Comparison of ENCODE assay signal across 1 cellular context in genomic region chr22:19825016-19825339, GRCh38.
A peak's percentile ranks its signal among the peaks of the same experiment; 100 is the strongest.
TF ChIP-seq lines count a peak whose summit lies in the region.

No MANE protein-coding gene starts in this region.

TF ChIP-seq in HepG2, 621 proteins besides CTCF, POLR2A, EP300 and RAD21:
- TF ChIP-seq DR1 (CRISPR knock-in tag; IDR thresholded peaks at IDR 0.05) (0 out of 2 replicates have a peak, but pooled peaks have one; percentile 5), ZNF468 (CRISPR knock-in tag; IDR thresholded peaks at IDR 0.05) (no peak), THAP7 (CRISPR knock-in tag; IDR thresholded peaks at IDR 0.05) (no peak), ZNF749 (CRISPR knock-in tag; IDR thresholded peaks at IDR 0.05; ENCODE audit: borderline replicate concordance) (no peak), HMGA1 (CRISPR knock-in tag; conservative IDR thresholded peaks at IDR 0.05) (no peak), ZNF782 (CRISPR knock-in tag; IDR thresholded peaks at IDR 0.05; ENCODE audit: borderline replicate concordance) (0 out of 2 replicates have a peak, but pooled peaks have one; percentile 10)
- TF ChIP-seq, protein P1, sequence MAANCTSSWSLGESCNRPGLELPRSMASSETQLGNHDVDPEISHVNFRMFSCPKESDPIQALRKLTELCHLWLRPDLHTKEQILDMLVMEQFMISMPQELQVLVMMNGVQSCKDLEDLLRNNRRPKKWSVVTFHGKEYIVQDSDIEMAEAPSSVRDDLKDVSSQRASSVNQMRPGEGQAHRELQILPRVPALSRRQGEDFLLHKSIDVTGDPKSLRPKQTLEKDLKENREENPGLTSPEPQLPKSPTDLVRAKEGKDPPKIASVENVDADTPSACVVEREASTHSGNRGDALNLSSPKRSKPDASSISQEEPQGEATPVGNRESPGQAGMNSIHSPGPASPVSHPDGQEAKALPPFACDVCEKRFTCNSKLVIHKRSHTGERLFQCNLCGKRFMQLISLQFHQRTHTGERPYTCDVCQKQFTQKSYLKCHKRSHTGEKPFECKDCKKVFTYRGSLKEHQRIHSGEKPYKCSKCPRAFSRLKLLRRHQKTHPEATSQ (CRISPR knock-in tag; IDR thresholded peaks at IDR 0.05; ENCODE audit: borderline replicate concordance), result 0 out of 2 replicates have a peak, but pooled peaks have one; percentile 9
- TF ChIP-seq, protein P2, sequence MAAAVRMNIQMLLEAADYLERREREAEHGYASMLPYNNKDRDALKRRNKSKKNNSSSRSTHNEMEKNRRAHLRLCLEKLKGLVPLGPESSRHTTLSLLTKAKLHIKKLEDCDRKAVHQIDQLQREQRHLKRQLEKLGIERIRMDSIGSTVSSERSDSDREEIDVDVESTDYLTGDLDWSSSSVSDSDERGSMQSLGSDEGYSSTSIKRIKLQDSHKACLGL (CRISPR knock-in tag; IDR thresholded peaks at IDR 0.05), result 0 out of 2 replicates have a peak, but pooled peaks have one; percentile 24
